ENCODE assay signal across 10 cellular contexts in genomic region chr9:91253488-91253887, GRCh38.
DNase-seq lines count a peak whose midpoint lies in the region; ATAC-seq and TF ChIP-seq lines count a peak whose summit lies in the region.
"Had no signal": no experiment of that assay in that cellular context is flagged by ENCODE, and none has a peak within 500 bp of the region (broad histone marks: within the 10 kb centered on the region; RNA-seq: fewer than 3 reads in every experiment).

No MANE protein-coding gene starts in this region.

- no peak for ATAC-seq in GM18868 (IDR thresholded peaks at IDR 0.05; ENCODE audit: unreplicated experiment)

- peaks cover 10% of the 10 kb centered on the region for H3K36me3 Mint-ChIP-seq in activated T-cell treated with anti-CD3 and anti-CD28 coated beads, Interleukin-2, amount 50 U/mL, for 24 hours (ENCODE audit: low read depth)
- H3K36me3 Mint-ChIP-seq in activated T-helper 2 cell treated with anti-CD3 and anti-CD28 coated beads, Interferon-gamma antibody, Interleukin-2, Interleukin-4, amounts not matched to agents 10 μg/mL and 5 μg/mL and 100 μg/mL, durations not matched to agents 14 hours and 24 hours and 36 hours (ENCODE audit: low read depth), result peaks cover 37% of the 10 kb centered on the region

- WGBS in adrenal gland, 4 donors, result 56 to 60% (median 59%) methylated on average over 1 of the region's 1 CpG

- H3K27me3 ChIP-seq in adrenal gland, result no peaks in the 10 kb centered on the region

- H3K4me3 ChIP-seq in retinal pigment epithelial cell (ENCODE audit: low read length), result no peak overlapping the region
- H3K4me3 ChIP-seq in adrenal gland, result no peak overlapping the region

- H3K27me3 Mint-ChIP-seq in activated T-cell treated with anti-CD3 and anti-CD28 coated beads, Interleukin-2, amount 50 U/mL, for 24 hours, result no peaks in the 10 kb centered on the region
- H3K27me3 Mint-ChIP-seq in activated T-helper 2 cell treated with anti-CD3 and anti-CD28 coated beads, Interferon-gamma antibody, Interleukin-2, Interleukin-4, amounts not matched to agents 10 μg/mL and 5 μg/mL and 100 μg/mL, durations not matched to agents 14 hours and 24 hours and 36 hours (ENCODE audit: low read depth), result no peaks in the 10 kb centered on the region

- H3K9me3 ChIP-seq in adrenal gland (replicated peaks in 1 of 3), result no peaks in the 10 kb centered on the region

- intact Hi-C loops in activated T-helper 2 cell treated with anti-CD3 and anti-CD28 coated beads, Interferon-gamma antibody, Interleukin-2, Interleukin-4, amounts not matched to agents 10 μg/mL and 5 μg/mL and 100 μg/mL, durations not matched to agents 14 hours and 24 hours and 36 hours (cut with micrococcal nuclease), result loop anchor here (1.0 to 10.0 kb wide), 7 partner anchors 45 to 336 kb away; no protein-coding TSS in a partner anchor
- intact Hi-C loops in adrenal gland (cut with DNase I), result no loop called here

- no peak overlapping the region for H3K4me3 Mint-ChIP-seq in activated T-cell treated with anti-CD3 and anti-CD28 coated beads, Interleukin-2, amount 50 U/mL, for 24 hours
- H3K4me3 Mint-ChIP-seq in activated T-helper 2 cell treated with anti-CD3 and anti-CD28 coated beads, Interferon-gamma antibody, Interleukin-2, Interleukin-4, amounts not matched to agents 10 μg/mL and 5 μg/mL and 100 μg/mL, durations not matched to agents 14 hours and 24 hours and 36 hours (ENCODE audit: low read depth), result no peak overlapping the region

- TF ChIP-seq POLR2A in adrenal gland (IDR thresholded peaks at IDR 0.05), result no peak

- TF ChIP-seq CTCF in retinal pigment epithelial cell (conservative IDR thresholded peaks at IDR 0.05; ENCODE audit: low read depth, low read length), result peak; percentile 7
- TF ChIP-seq CTCF in adrenal gland (IDR thresholded peaks at IDR 0.05), result no peak

- H3K36me3 ChIP-seq in adrenal gland (replicated peaks in 1 of 2), result no peaks in the 10 kb centered on the region

- H3K9me3 Mint-ChIP-seq in activated T-cell treated with anti-CD3 and anti-CD28 coated beads, Interleukin-2, amount 50 U/mL, for 24 hours, result no peaks in the 10 kb centered on the region
- H3K9me3 Mint-ChIP-seq in activated T-helper 2 cell treated with anti-CD3 and anti-CD28 coated beads, Interferon-gamma antibody, Interleukin-2, Interleukin-4, amounts not matched to agents 10 μg/mL and 5 μg/mL and 100 μg/mL, durations not matched to agents 14 hours and 24 hours and 36 hours, result no peaks in the 10 kb centered on the region

- DNase-seq in activated T-cell treated with anti-CD3 and anti-CD28 coated beads for 24 hours (ENCODE audit: low read depth) (peak; percentile 6), M059J (ENCODE audit: low read depth) (peak; percentile 49), retinal pigment epithelial cell (ENCODE audit: low read depth) (no peak), adrenal gland (no peak), amygdala (lab: John Stamatoyannopoulos, UW) (no peak)
- DNase-seq in activated T-cell treated with anti-CD3 and anti-CD28 coated beads, Interleukin-2, amount 50 U/mL, for 24 hours, result no peak
- peak; percentile 67 for DNase-seq in activated T-helper 2 cell treated with anti-CD3 and anti-CD28 coated beads, Interferon-gamma antibody, Interleukin-2, Interleukin-4, amounts not matched to agents 10 μg/mL and 5 μg/mL and 100 μg/mL, durations not matched to agents 14 hours and 24 hours and 36 hours (ENCODE audit: low spot score)
- DNase-seq: C1 segment of cervical spinal cord, NCI-H1930 had no signal

- peaks cover 0 to 9% of the 10 kb centered on the region in 2 donors for H3K4me1 ChIP-seq in adrenal gland (replicated peaks in 1 of 2)

- H3K27ac ChIP-seq in adrenal gland, result no peak overlapping the region

- H3K27ac Mint-ChIP-seq in activated T-cell treated with anti-CD3 and anti-CD28 coated beads, Interleukin-2, amount 50 U/mL, for 24 hours, result no peak overlapping the region
- H3K27ac Mint-ChIP-seq in activated T-helper 2 cell treated with anti-CD3 and anti-CD28 coated beads, Interferon-gamma antibody, Interleukin-2, Interleukin-4, amounts not matched to agents 10 μg/mL and 5 μg/mL and 100 μg/mL, durations not matched to agents 14 hours and 24 hours and 36 hours, result no peak overlapping the region

- H3K4me1 Mint-ChIP-seq in activated T-cell treated with anti-CD3 and anti-CD28 coated beads, Interleukin-2, amount 50 U/mL, for 24 hours (ENCODE audit: low read depth), result peaks cover 49% of the 10 kb centered on the region
- peaks cover 62% of the 10 kb centered on the region for H3K4me1 Mint-ChIP-seq in activated T-helper 2 cell treated with anti-CD3 and anti-CD28 coated beads, Interferon-gamma antibody, Interleukin-2, Interleukin-4, amounts not matched to agents 10 μg/mL and 5 μg/mL and 100 μg/mL, durations not matched to agents 14 hours and 24 hours and 36 hours (ENCODE audit: low read depth)

Comparison
In these comparisons a context has a peak if more than half of its experiments do, and no peak if none do; other contexts are left out.
1. DNase-seq: peak in activated T-cell treated with anti-CD3 and anti-CD28 coated beads for 24 hours (single experiment), M059J (single experiment) and activated T-helper 2 cell treated with anti-CD3 and anti-CD28 coated beads, Interferon-gamma antibody, Interleukin-2, Interleukin-4, amounts not matched to agents 10 μg/mL and 5 μg/mL and 100 μg/mL, durations not matched to agents 14 hours and 24 hours and 36 hours (single experiment); none in activated T-cell treated with anti-CD3 and anti-CD28 coated beads, Interleukin-2, amount 50 U/mL, for 24 hours (single experiment), retinal pigment epithelial cell (single experiment), adrenal gland (0 of 7) and amygdala (0 of 56).